Comparison of ENCODE assay signal across 14 cellular contexts in the genomic region with DNA sequence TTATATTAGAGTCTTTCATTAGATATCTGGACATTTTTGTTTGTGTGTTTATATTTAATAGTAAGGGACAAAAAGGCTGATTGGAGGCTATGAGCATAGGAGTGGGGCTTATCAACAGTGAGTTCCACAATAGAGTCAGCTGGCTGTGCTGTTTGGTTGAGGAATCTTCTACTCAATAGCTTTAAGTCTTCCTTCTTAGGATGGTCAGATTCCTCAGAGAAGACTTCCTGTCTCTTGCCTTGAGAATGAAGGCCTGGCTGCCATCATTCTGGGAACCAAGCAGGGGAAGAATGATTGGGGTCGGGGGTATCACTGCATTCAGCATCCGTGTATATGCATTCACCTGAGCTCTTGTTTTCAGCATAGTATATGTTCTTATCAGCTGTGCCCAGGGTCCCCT. TPM values are rescaled to one million over a fixed set of nuclear protein-coding genes. Genes with fewer than 3 reads are reported as not detected.
"Had no signal": no experiment of that assay in that cellular context is flagged by ENCODE, and none has a peak within 500 bp of the region (broad histone marks: within the 10 kb centered on the region; RNA-seq: fewer than 3 reads in every experiment).

No MANE protein-coding gene starts in this region.

- H3K4me1 Mint-ChIP-seq: memory B cell had no signal

- H3K9me3 ChIP-seq: uterus had no signal

- H3K27ac Mint-ChIP-seq: activated naive CD8-positive, alpha-beta T cell treated with anti-CD3 and anti-CD28 coated beads, Interleukin-2, amount 50 U/mL, for 24 hours; activated T-helper 1 cell treated with anti-CD3 and anti-CD28 coated beads, Interleukin-12 subunit alpha, Interleukin-12 subunit beta, Interleukin-2, Interleukin-4 antibody, amounts not matched to agents 30 ng/mL and 10 ng/mL and 1 ng/mL, durations not matched to agents 14 hours and 24 hours and 36 hours; endodermal cell; memory B cell; natural killer cell treated with Interleukin-12 subunit alpha and Interleukin-12 subunit beta and Interleukin-15 and Interleukin-18, amount 100 ng/mL, for 72 hours had no signal

- H3K27me3 Mint-ChIP-seq: activated naive CD8-positive, alpha-beta T cell treated with anti-CD3 and anti-CD28 coated beads, Interleukin-2, amount 50 U/mL, for 24 hours; memory B cell had no signal

- H3K4me1 ChIP-seq: uterus had no signal

- ATAC-seq: activated naive CD8-positive, alpha-beta T cell treated with anti-CD3 and anti-CD28 coated beads, Interleukin-2, amount 50 U/mL, for 24 hours; esophagus mucosa; natural killer cell treated with Interleukin-12 subunit alpha and Interleukin-12 subunit beta and Interleukin-15 and Interleukin-18, amount 100 ng/mL, for 72 hours; sciatic nerve; stimulated activated naive CD8-positive, alpha-beta T cell treated with anti-CD3 and anti-CD28 coated beads, Interleukin-15, Interleukin-2, amounts not matched to agents 100 U/mL and 50 U/mL, for 24 hours had no signal

- H3K4me3 ChIP-seq: uterus had no signal

- H3K36me3 ChIP-seq: uterus had no signal

- DNase-seq: activated CD4-positive, alpha-beta T cell treated with anti-CD3 and anti-CD28 coated beads for 48 hours; activated naive CD4-positive, alpha-beta T cell treated with Interleukin-2 at 50 U/mL for 16 hours; activated naive CD8-positive, alpha-beta T cell treated with anti-CD3 and anti-CD28 coated beads, Interleukin-2, amount 50 U/mL, for 24 hours; central memory CD4-positive, alpha-beta T cell; endodermal cell; stimulated activated CD4-positive, alpha-beta T cell treated with anti-CD3 and anti-CD28 coated beads, Interleukin-2, amount 100 ng/mL, for 48 hours; stimulated activated naive CD8-positive, alpha-beta T cell treated with anti-CD3 and anti-CD28 coated beads, Interleukin-15, Interleukin-2, amounts not matched to agents 100 U/mL and 50 U/mL, for 24 hours; uterus had no signal

- H3K27me3 ChIP-seq: uterus had no signal

- H3K4me3 Mint-ChIP-seq: activated naive CD8-positive, alpha-beta T cell treated with anti-CD3 and anti-CD28 coated beads, Interleukin-2, amount 50 U/mL, for 24 hours; activated T-helper 1 cell treated with anti-CD3 and anti-CD28 coated beads, Interleukin-12 subunit alpha, Interleukin-12 subunit beta, Interleukin-2, Interleukin-4 antibody, amounts not matched to agents 30 ng/mL and 10 ng/mL and 1 ng/mL, durations not matched to agents 14 hours and 24 hours and 36 hours; endodermal cell; memory B cell; natural killer cell treated with Interleukin-12 subunit alpha and Interleukin-12 subunit beta and Interleukin-15 and Interleukin-18, amount 100 ng/mL, for 72 hours had no signal

RNA-seq across cellular contexts. Expression of a gene that starts 31.9 kb away (rescaled TPM):
- total RNA-seq: activated T-helper 1 cell treated with anti-CD3 and anti-CD28 coated beads, Interleukin-12 subunit alpha, Interleukin-12 subunit beta, Interleukin-2, Interleukin-4 antibody, amounts not matched to agents 30 ng/mL and 10 ng/mL and 1 ng/mL, durations not matched to agents 14 hours and 24 hours and 36 hours; natural killer cell treated with Interleukin-12 subunit alpha and Interleukin-12 subunit beta and Interleukin-15 and Interleukin-18, amount 100 ng/mL, for 72 hours; pulmonary artery endothelial cell; sciatic nerve had no signal
